ENCODE assay signal across 11 cellular contexts in genomic region chr4:179569549-179569948, GRCh38.
"Had no signal": no experiment of that assay in that cellular context is flagged by ENCODE, and none has a peak within 500 bp of the region (broad histone marks: within the 10 kb centered on the region; RNA-seq: fewer than 3 reads in every experiment).

No MANE protein-coding gene starts in this region.

- H3K9ac ChIP-seq: GM23248 had no signal

- H3K4me2 ChIP-seq: GM23338 had no signal

- FAIRE-seq: H1, H54 had no signal

- H3K4me1 ChIP-seq: HAP-1 had no signal

- H2AFZ ChIP-seq: GM23248, GM23338 had no signal

- H3K9me3 ChIP-seq: HAP-1 had no signal

- H3K27ac Mint-ChIP-seq: GM23338, H9, HFFc6 had no signal

- H3K4me1 Mint-ChIP-seq: GM23338, H9 had no signal

- H3K4me3 Mint-ChIP-seq: GM23338, H9, HFFc6 had no signal

- DNase-seq: GM23248, GOT3, H7, H9, HCEC 1CT, HFFc6 had no signal

- H3K4me3 ChIP-seq: GM23248, GM23338, HAP-1 had no signal

- H3K27ac ChIP-seq: GM23248 had no signal

- ATAC-seq: GM23338, HCT116 had no signal

- H3K36me3 ChIP-seq: HAP-1 had no signal
